In genomic region chrX:78595901-78596502, GRCh38 we compare ENCODE assay signal across 12 cellular contexts.
A peak's percentile ranks its signal among the peaks of the same experiment; 100 is the strongest.
DNase-seq lines count a peak whose midpoint lies in the region; ATAC-seq and TF ChIP-seq lines count a peak whose summit lies in the region.
"Had no signal": no experiment of that assay in that cellular context is flagged by ENCODE, and none has a peak within 500 bp of the region (broad histone marks: within the 10 kb centered on the region; RNA-seq: fewer than 3 reads in every experiment).

No MANE protein-coding gene starts in this region.

- no peak overlapping the region for H3K27ac Mint-ChIP-seq in type B pancreatic cell

- no peaks in the 10 kb centered on the region for H3K4me1 Mint-ChIP-seq in type B pancreatic cell (ENCODE audit: unreplicated experiment)

- no peak overlapping the region for H3K4me3 ChIP-seq in cardiac muscle cell
- H3K4me3 ChIP-seq in thyroid gland (replicated peaks in 1 of 3) = no peak overlapping the region
- H3K4me3 ChIP-seq: BLaER1 treated with 17β-estradiol and CSF1 and Interleukin-3, amounts not matched to agents 10 nM and 100 nM; dorsolateral prefrontal cortex; prostate gland had no signal

- no peak overlapping the region for H3K27ac ChIP-seq in cardiac muscle cell
- H3K27ac ChIP-seq in thyroid gland = no peak overlapping the region
- H3K27ac ChIP-seq: BLaER1 treated with 17β-estradiol and CSF1 and Interleukin-3, amounts not matched to agents 10 nM and 100 nM; dorsolateral prefrontal cortex; prostate gland had no signal

- no peaks in the 10 kb centered on the region for H3K27me3 Mint-ChIP-seq in type B pancreatic cell

- intact Hi-C loops in left cardiac atrium (cut with DNase I) (no loop called here), thyroid gland (cut with DNase I) (no loop called here)

- DNase-seq in cardiac muscle cell (ENCODE audit: low read depth in 1 of 2, low spot score in 1 of 2) (peak; percentile 9 to 44), left cardiac atrium (no peak), OCI-M1 (lab: John Stamatoyannopoulos, UW) (peak; percentile 51), fibroblast of peridontal ligament (ENCODE audit: extremely low read depth) (peak; percentile 0), type B pancreatic cell (ENCODE audit: extremely low spot score, unreplicated experiment) (no peak), thyroid gland (no peak)
- DNase-seq in stimulated activated CD4-positive, alpha-beta T cell treated with anti-CD3 and anti-CD28 coated beads, Interleukin-1b, Interleukin-23, amount 100 ng/mL, for 48 hours = no peak
- DNase-seq: dorsolateral prefrontal cortex, NCI-H2029 had no signal

- ATAC-seq in left cardiac atrium (no peak), GM19324 (IDR thresholded peaks at IDR 0.05; ENCODE audit: low FRiP score, unreplicated experiment) (no peak)

- no peaks in the 10 kb centered on the region for H3K36me3 Mint-ChIP-seq in type B pancreatic cell

- H3K9me3 Mint-ChIP-seq in type B pancreatic cell = no peaks in the 10 kb centered on the region

- no peak for TF ChIP-seq POLR2A in thyroid gland (IDR thresholded peaks at IDR 0.05)

- TF ChIP-seq CTCF in cardiac muscle cell (IDR thresholded peaks at IDR 0.05; ENCODE audit: low read depth, low read length) (peak; percentile 37), type B pancreatic cell (conservative IDR thresholded peaks at IDR 0.05) (peak; percentile 65), thyroid gland (IDR thresholded peaks at IDR 0.05) (no peak)

- H3K36me3 ChIP-seq in cardiac muscle cell (no peaks in the 10 kb centered on the region), thyroid gland (no peaks in the 10 kb centered on the region)
- H3K36me3 ChIP-seq: BLaER1 treated with 17β-estradiol and CSF1 and Interleukin-3, amounts not matched to agents 10 nM and 100 nM; prostate gland had no signal

- no peaks in the 10 kb centered on the region for H3K4me1 ChIP-seq in cardiac muscle cell (ENCODE audit: low read depth)
- H3K4me1 ChIP-seq in thyroid gland = no peaks in the 10 kb centered on the region
- H3K4me1 ChIP-seq: BLaER1 treated with 17β-estradiol and CSF1 and Interleukin-3, amounts not matched to agents 10 nM and 100 nM; prostate gland had no signal

- WGBS in thyroid gland, 2 donors = 11 to 41% methylated on average over 3 of the region's 3 CpGs

- H3K9me3 ChIP-seq in cardiac muscle cell (ENCODE audit: low read depth) = no peaks in the 10 kb centered on the region
- no peaks in the 10 kb centered on the region for H3K9me3 ChIP-seq in thyroid gland
- H3K9me3 ChIP-seq: prostate gland had no signal

- H3K27me3 ChIP-seq in cardiac muscle cell = no peaks in the 10 kb centered on the region
- H3K27me3 ChIP-seq in thyroid gland = no peaks in the 10 kb centered on the region

- H3K4me3 Mint-ChIP-seq in type B pancreatic cell = no peak overlapping the region

Comparison
In these comparisons a context has a peak if more than half of its experiments do, and no peak if none do; other contexts are left out.
1. DNase-seq: peak in cardiac muscle cell (2 of 2), OCI-M1 (single experiment) and fibroblast of peridontal ligament (single experiment); none in left cardiac atrium (single experiment), type B pancreatic cell (single experiment), thyroid gland (0 of 2) and stimulated activated CD4-positive, alpha-beta T cell treated with anti-CD3 and anti-CD28 coated beads, Interleukin-1b, Interleukin-23, amount 100 ng/mL, for 48 hours (single experiment).
2. CTCF ChIP-seq: peak in cardiac muscle cell (single experiment) and type B pancreatic cell (single experiment); none in thyroid gland (0 of 6).